ENCODE assay signal across 26 cellular contexts in the genomic region with DNA sequence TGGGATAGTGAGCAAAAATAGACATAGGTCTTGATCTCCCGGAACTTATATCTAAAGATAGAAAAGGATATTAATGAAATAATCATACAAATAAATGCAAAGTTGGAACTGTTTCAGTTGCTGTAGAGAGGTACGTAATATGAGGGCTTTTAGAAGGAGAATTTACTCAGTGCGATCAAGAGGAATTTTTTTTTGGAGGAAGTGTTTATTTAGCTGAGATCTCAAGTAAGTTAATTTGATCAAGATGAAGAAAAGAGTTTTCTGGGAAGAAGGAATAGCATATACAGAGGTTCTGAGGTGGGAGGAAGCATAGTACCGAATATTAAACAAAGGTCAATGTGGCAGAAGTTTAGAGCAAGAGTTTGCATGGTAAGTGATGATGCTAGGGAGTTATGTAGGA.
"Had no signal": no experiment of that assay in that cellular context is flagged by ENCODE, and none has a peak within 500 bp of the region (broad histone marks: within the 10 kb centered on the region; RNA-seq: fewer than 3 reads in every experiment).

No MANE protein-coding gene starts in this region.

- H3K9me3 Mint-ChIP-seq: activated CD4-positive, alpha-beta memory T cell treated with anti-CD3 and anti-CD28 coated beads for 36 hours; activated CD4-positive, alpha-beta T cell treated with anti-CD3 and anti-CD28 coated beads, Interleukin-2, amount 10 ng/mL, durations not matched to agents 24 days and 14 days; activated naive CD4-positive, alpha-beta T cell treated with anti-CD3 and anti-CD28 coated beads, Interleukin-2, amount 10 ng/mL, durations not matched to agents 7 days and 5 days; activated naive CD4-positive, alpha-beta T cell treated with anti-CD3 and anti-CD28 coated beads, Interleukin-2, amount 50 U/mL, for 72 hours; activated naive CD8-positive, alpha-beta T cell treated with anti-CD3 and anti-CD28 coated beads, Interleukin-2, amount 10 ng/mL, durations not matched to agents 7 days and 5 days; activated T-cell treated with anti-CD3 and anti-CD28 coated beads, Interleukin-2, amount 50 U/mL, for 72 hours; brain had no signal

- DNase-seq: activated CD4-positive, alpha-beta memory T cell treated with anti-CD3 and anti-CD28 coated beads for 36 hours; activated CD4-positive, alpha-beta T cell treated with anti-CD3 and anti-CD28 coated beads for 36 hours; activated CD4-positive, alpha-beta T cell treated with anti-CD3 and anti-CD28 coated beads, Interleukin-2, amount 10 ng/mL, durations not matched to agents 24 days and 14 days; activated CD4-positive, CD25-positive, alpha-beta regulatory T cell; activated CD4-positive, CD25-positive, alpha-beta regulatory T cell treated with anti-CD3 and anti-CD28 coated beads, Interleukin-2, amount 50 U/mL, for 72 hours; activated CD8-positive, alpha-beta memory T cell treated with anti-CD3 and anti-CD28 coated beads, Interleukin-2, amount 10 ng/mL, durations not matched to agents 7 days and 5 days; activated CD8-positive, alpha-beta memory T cell treated with anti-CD3 and anti-CD28 coated beads, Interleukin-2, amount 50 U/mL, for 4 hours; activated CD8-positive, alpha-beta T cell treated with anti-CD3 and anti-CD28 coated beads, Interleukin-2, amount 10 ng/mL, durations not matched to agents 7 days and 5 days; activated gamma-delta T cell; activated naive CD4-positive, alpha-beta T cell; activated naive CD4-positive, alpha-beta T cell treated with anti-CD3 and anti-CD28 coated beads, Interleukin-2, amount 10 ng/mL, durations not matched to agents 7 days and 5 days; activated naive CD8-positive, alpha-beta T cell treated with anti-CD3 and anti-CD28 coated beads, Interleukin-2, amount 10 ng/mL, durations not matched to agents 7 days and 5 days; activated T-cell treated with anti-CD3 and anti-CD28 coated beads, Interleukin-2, amount 50 U/mL, for 1 hour; activated T-cell treated with anti-CD3 and anti-CD28 coated beads, Interleukin-2, amount 50 U/mL, for 72 hours; central memory CD4-positive, alpha-beta T cell; cerebellar nuclear complex; colonic mucosa; effector CD8-positive, alpha-beta T cell; foreskin fibroblast; T-helper 2 cell had no signal

- H3K4me1 ChIP-seq: ascending aorta, breast epithelium, colonic mucosa had no signal

- H3K4me3 ChIP-seq: ascending aorta, breast epithelium, cardiac muscle cell, colonic mucosa had no signal

- H3K4me3 Mint-ChIP-seq: activated CD4-positive, alpha-beta memory T cell treated with anti-CD3 and anti-CD28 coated beads for 36 hours; activated CD4-positive, alpha-beta T cell treated with anti-CD3 and anti-CD28 coated beads for 36 hours; activated CD4-positive, alpha-beta T cell treated with anti-CD3 and anti-CD28 coated beads, Interleukin-2, amount 10 ng/mL, durations not matched to agents 24 days and 14 days; activated CD8-positive, alpha-beta memory T cell treated with anti-CD3 and anti-CD28 coated beads, Interleukin-2, amount 10 ng/mL, durations not matched to agents 7 days and 5 days; activated CD8-positive, alpha-beta T cell treated with anti-CD3 and anti-CD28 coated beads, Interleukin-2, amount 10 ng/mL, durations not matched to agents 7 days and 5 days; activated naive CD4-positive, alpha-beta T cell treated with anti-CD3 and anti-CD28 coated beads, Interleukin-2, amount 10 ng/mL, durations not matched to agents 7 days and 5 days; activated naive CD8-positive, alpha-beta T cell treated with anti-CD3 and anti-CD28 coated beads, Interleukin-2, amount 10 ng/mL, durations not matched to agents 7 days and 5 days; activated T-cell treated with anti-CD3 and anti-CD28 coated beads, Interleukin-2, amount 50 U/mL, for 72 hours; brain had no signal

- H3K9me3 ChIP-seq: ascending aorta, breast epithelium, colonic mucosa had no signal

- H3K27ac ChIP-seq: ascending aorta, breast epithelium, cardiac muscle cell, colonic mucosa, epithelial cell of prostate had no signal

- H3K4me1 Mint-ChIP-seq: activated CD8-positive, alpha-beta memory T cell treated with anti-CD3 and anti-CD28 coated beads, Interleukin-2, amount 10 ng/mL, durations not matched to agents 7 days and 5 days; activated naive CD4-positive, alpha-beta T cell treated with anti-CD3 and anti-CD28 coated beads, Interleukin-2, amount 10 ng/mL, durations not matched to agents 7 days and 5 days had no signal

- H3K27me3 Mint-ChIP-seq: activated CD4-positive, alpha-beta memory T cell treated with anti-CD3 and anti-CD28 coated beads for 36 hours; activated CD4-positive, alpha-beta T cell treated with anti-CD3 and anti-CD28 coated beads for 36 hours; activated CD4-positive, alpha-beta T cell treated with anti-CD3 and anti-CD28 coated beads, Interleukin-2, amount 10 ng/mL, durations not matched to agents 24 days and 14 days; activated CD8-positive, alpha-beta memory T cell treated with anti-CD3 and anti-CD28 coated beads, Interleukin-2, amount 10 ng/mL, durations not matched to agents 7 days and 5 days; activated naive CD4-positive, alpha-beta T cell treated with anti-CD3 and anti-CD28 coated beads, Interleukin-2, amount 10 ng/mL, durations not matched to agents 7 days and 5 days; activated naive CD8-positive, alpha-beta T cell treated with anti-CD3 and anti-CD28 coated beads, Interleukin-2, amount 10 ng/mL, durations not matched to agents 7 days and 5 days; brain had no signal

- H3K27ac Mint-ChIP-seq: activated CD4-positive, alpha-beta memory T cell treated with anti-CD3 and anti-CD28 coated beads for 36 hours; activated CD4-positive, alpha-beta T cell treated with anti-CD3 and anti-CD28 coated beads for 36 hours; activated CD4-positive, alpha-beta T cell treated with anti-CD3 and anti-CD28 coated beads, Interleukin-2, amount 10 ng/mL, durations not matched to agents 24 days and 14 days; activated CD8-positive, alpha-beta memory T cell treated with anti-CD3 and anti-CD28 coated beads, Interleukin-2, amount 10 ng/mL, durations not matched to agents 7 days and 5 days; activated CD8-positive, alpha-beta T cell treated with anti-CD3 and anti-CD28 coated beads, Interleukin-2, amount 10 ng/mL, durations not matched to agents 7 days and 5 days; activated naive CD4-positive, alpha-beta T cell treated with anti-CD3 and anti-CD28 coated beads, Interleukin-2, amount 10 ng/mL, durations not matched to agents 7 days and 5 days; activated naive CD4-positive, alpha-beta T cell treated with anti-CD3 and anti-CD28 coated beads, Interleukin-2, amount 50 U/mL, for 72 hours; activated naive CD8-positive, alpha-beta T cell treated with anti-CD3 and anti-CD28 coated beads, Interleukin-2, amount 10 ng/mL, durations not matched to agents 7 days and 5 days; activated T-cell treated with anti-CD3 and anti-CD28 coated beads, Interleukin-2, amount 50 U/mL, for 72 hours; brain had no signal

- H3K36me3 ChIP-seq: ascending aorta, breast epithelium, cardiac muscle cell, colonic mucosa had no signal

- H3K36me3 Mint-ChIP-seq: activated CD4-positive, alpha-beta memory T cell treated with anti-CD3 and anti-CD28 coated beads for 36 hours; activated CD8-positive, alpha-beta memory T cell treated with anti-CD3 and anti-CD28 coated beads, Interleukin-2, amount 10 ng/mL, durations not matched to agents 7 days and 5 days; activated naive CD4-positive, alpha-beta T cell treated with anti-CD3 and anti-CD28 coated beads, Interleukin-2, amount 50 U/mL, for 72 hours had no signal

- H3K27me3 ChIP-seq: ascending aorta, breast epithelium, cardiac muscle cell, colonic mucosa had no signal

- ATAC-seq: activated CD4-positive, alpha-beta T cell treated with anti-CD3 and anti-CD28 coated beads for 36 hours; activated CD8-positive, alpha-beta memory T cell treated with anti-CD3 and anti-CD28 coated beads, Interleukin-2, amount 10 ng/mL, durations not matched to agents 7 days and 5 days; activated CD8-positive, alpha-beta T cell treated with anti-CD3 and anti-CD28 coated beads, Interleukin-2, amount 10 ng/mL, durations not matched to agents 7 days and 5 days; activated naive CD4-positive, alpha-beta T cell treated with anti-CD3 and anti-CD28 coated beads, Interleukin-2, amount 50 U/mL, for 72 hours; activated T-cell treated with anti-CD3 and anti-CD28 coated beads, Interleukin-2, amount 50 U/mL, for 72 hours had no signal
